1 cellular context compared by ENCODE assay signal in genomic region chr7:28611399-28611897, GRCh38.
A peak's percentile ranks its signal among the peaks of the same experiment; 100 is the strongest.
TF ChIP-seq lines count a peak whose summit lies in the region.

No MANE protein-coding gene starts in this region.

TF ChIP-seq in HEK293, 187 proteins besides CTCF, POLR2A, EP300 and RAD21:
- peak; percentile 89 for TF ChIP-seq ZNF518A (tag by site-specific recombination; conservative IDR thresholded peaks at IDR 0.05; ENCODE audit: low read depth)
- 0 out of 2 replicates have a peak, but pooled peaks have one; percentile 22 for TF ChIP-seq ZBTB21 (tag by site-specific recombination; IDR thresholded peaks at IDR 0.05)
- peak; percentile 82 for TF ChIP-seq ZNF555 (tag by site-specific recombination; conservative IDR thresholded peaks at IDR 0.05)
- TF ChIP-seq ZNF266 (tag by site-specific recombination; IDR thresholded peaks at IDR 0.05; ENCODE audit: low read depth): 0 out of 2 replicates have a peak, but pooled peaks have one; percentile 57
- TF ChIP-seq ZNF510 (tag by site-specific recombination; IDR thresholded peaks at IDR 0.05; ENCODE audit: insufficient replicate concordance): peak; percentile 80
- TF ChIP-seq ZNF530 (tag by site-specific recombination; IDR thresholded peaks at IDR 0.05; ENCODE audit: low read depth): peak; percentile 63; the same call in 1 of the 2 replicates
- peak; percentile 71 for TF ChIP-seq ZBTB8A (tag by site-specific recombination; IDR thresholded peaks at IDR 0.05)
- peak; percentile 62 for TF ChIP-seq ZXDB (tag by site-specific recombination; IDR thresholded peaks at IDR 0.05)
- peak; percentile 61; the same call in 1 of the 2 replicates for TF ChIP-seq ZNF362 (tag by site-specific recombination; IDR thresholded peaks at IDR 0.05)
- peak; percentile 74 for TF ChIP-seq REST (tag by site-specific recombination; IDR thresholded peaks at IDR 0.05)
- peak; percentile 94 for TF ChIP-seq ZNF394 (tag by site-specific recombination; IDR thresholded peaks at IDR 0.05; ENCODE audit: borderline replicate concordance)
- TF ChIP-seq ZNF791 (tag by site-specific recombination; IDR thresholded peaks at IDR 0.05): 0 out of 2 replicates have a peak, but pooled peaks have one; percentile 32
- TF ChIP-seq ZNF426 (tag by site-specific recombination; IDR thresholded peaks at IDR 0.05): peak; percentile 85
- TF ChIP-seq ZBTB11 (tag by site-specific recombination; conservative IDR thresholded peaks at IDR 0.05; ENCODE audit: low read depth): peak; percentile 72
- 0 out of 2 replicates have a peak, but pooled peaks have one; percentile 58 for TF ChIP-seq ZNF202 (tag by site-specific recombination; IDR thresholded peaks at IDR 0.05; ENCODE audit: borderline replicate concordance)
- peak; percentile 75 for TF ChIP-seq ZNF433 (tag by site-specific recombination; IDR thresholded peaks at IDR 0.05; ENCODE audit: low read depth)
- peak; percentile 68 for TF ChIP-seq ZNF560 (tag by site-specific recombination; IDR thresholded peaks at IDR 0.05; ENCODE audit: borderline replicate concordance)
- peak; percentile 69 for TF ChIP-seq ZNF623 (tag by site-specific recombination; IDR thresholded peaks at IDR 0.05)
- TF ChIP-seq RBAK (tag by site-specific recombination; IDR thresholded peaks at IDR 0.05): peak; percentile 42; the same call in 1 of the 2 replicates
- TF ChIP-seq ZBTB1 (tag by site-specific recombination; IDR thresholded peaks at IDR 0.05): 0 out of 2 replicates have a peak, but pooled peaks have one; percentile 47
- TF ChIP-seq ZNF664 (tag by site-specific recombination; IDR thresholded peaks at IDR 0.05): peak; percentile 70
- TF ChIP-seq KLF7 (tag by site-specific recombination; IDR thresholded peaks at IDR 0.05; ENCODE audit: borderline replicate concordance): 0 out of 2 replicates have a peak, but pooled peaks have one; percentile 44
- TF ChIP-seq ZNF654 (tag by site-specific recombination; IDR thresholded peaks at IDR 0.05; ENCODE audit: low read depth): peak; percentile 39
- 0 out of 2 replicates have a peak, but pooled peaks have one; percentile 18 for TF ChIP-seq ZNF341 (tag by site-specific recombination; IDR thresholded peaks at IDR 0.05; ENCODE audit: low read depth)
